In the genomic region with DNA sequence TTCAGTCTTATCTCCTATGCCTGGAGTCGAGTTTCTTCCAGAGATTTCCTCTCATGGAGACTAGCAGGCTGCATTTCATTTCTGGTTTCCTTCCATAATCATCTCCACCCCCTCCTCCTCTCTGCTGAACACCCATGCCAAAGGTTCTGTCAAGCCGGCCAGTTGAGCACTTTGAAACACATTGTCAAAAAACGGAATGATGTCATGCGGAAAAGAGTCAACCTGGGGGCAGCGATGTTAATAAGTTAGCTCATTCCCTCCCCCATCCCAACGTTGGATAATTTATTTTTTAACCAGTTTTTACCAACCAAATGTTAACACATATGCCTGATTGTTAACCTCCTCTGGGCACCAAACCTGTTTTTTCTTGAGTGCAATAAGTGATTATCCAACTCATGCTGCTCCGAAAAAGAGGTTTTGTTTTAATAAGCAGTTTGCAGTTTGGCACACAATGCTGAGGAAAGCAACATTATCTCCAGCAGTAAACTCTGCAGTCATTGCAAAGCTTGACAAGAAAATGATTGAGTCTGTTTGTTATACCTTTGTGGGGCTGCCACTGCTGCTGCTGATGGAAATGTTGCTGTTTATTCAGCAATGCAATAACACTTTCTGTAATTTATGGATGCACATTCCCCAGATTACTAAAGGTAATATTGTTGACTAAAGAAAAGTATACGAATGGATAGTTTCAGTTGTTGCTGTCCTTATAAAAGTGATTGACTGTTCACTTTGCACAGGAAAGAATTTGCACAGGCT, we compare ENCODE assay signal across 24 cellular contexts.
DNase-seq lines count a peak whose midpoint lies in the region; ATAC-seq, FAIRE-seq and TF ChIP-seq lines count a peak whose summit lies in the region.
"Had no signal": no experiment of that assay in that cellular context is flagged by ENCODE, and none has a peak within 500 bp of the region (broad histone marks: within the 10 kb centered on the region; RNA-seq: fewer than 3 reads in every experiment).

No MANE protein-coding gene starts in this region.

- H3K9ac ChIP-seq in kidney (ENCODE audit: low read length in 2 of 2) = peak overlapping the region; percentile 15 to 35
- H3K9ac ChIP-seq in neural cell (ENCODE audit: low read length) = no peak overlapping the region
- no peak overlapping the region for H3K9ac ChIP-seq in MM.1S (ENCODE audit: low read length)
- H3K9ac ChIP-seq: GM23248, SK-N-SH had no signal

- H3K9me3 ChIP-seq in body of pancreas (no peaks in the 10 kb centered on the region), kidney (ENCODE audit: control insufficient read depth in 1 of 2, low read length in 2 of 2) (no peaks in the 10 kb centered on the region), neural cell (ENCODE audit: low read length) (no peaks in the 10 kb centered on the region), MM.1S (replicated peaks; ENCODE audit: insufficient read depth, low read length) (no peaks in the 10 kb centered on the region)
- H3K9me3 ChIP-seq: gastrocnemius medialis, Peyer's patch, SK-N-SH, spleen had no signal

- H3K9me2 ChIP-seq in neural cell (ENCODE audit: insufficient read depth, low read length) (no peaks in the 10 kb centered on the region), MM.1S (replicated peaks; ENCODE audit: insufficient read depth, low read length) (no peaks in the 10 kb centered on the region)
- H3K9me2 ChIP-seq: SK-N-SH had no signal

- 26 to 31% methylated on average over 8 of the region's 8 CpGs for WGBS in body of pancreas, 2 donors

- peak; percentile 74 for ATAC-seq in body of pancreas
- ATAC-seq in GM18907 (IDR thresholded peaks at IDR 0.05; ENCODE audit: unreplicated experiment) = no peak
- ATAC-seq: activated naive CD4-positive, alpha-beta T cell treated with anti-CD3 and anti-CD28 coated beads, Interleukin-2, amount 50 U/mL, for 72 hours; gastrocnemius medialis; naive thymus-derived CD4-positive, alpha-beta T cell had no signal

- intact Hi-C loops in body of pancreas (cut with DNase I) = no loop called here
- intact Hi-C loops in kidney (cut with DNase I) = no loop called here

- peaks cover 16% of the 10 kb centered on the region for H3K4me1 ChIP-seq in body of pancreas
- H3K4me1 ChIP-seq in kidney (ENCODE audit: control insufficient read depth in 1 of 2, insufficient read depth in 1 of 2, low read depth in 1 of 2, low read length in 2 of 2) = peaks cover 13 to 25% of the 10 kb centered on the region in 2 donors
- H3K4me1 ChIP-seq in MM.1S (ENCODE audit: low read length) = no peaks in the 10 kb centered on the region
- H3K4me1 ChIP-seq: gastrocnemius medialis, Peyer's patch, spleen had no signal

- TF ChIP-seq RAD21 in neural cell (conservative IDR thresholded peaks at IDR 0.05) = no peak

- H3K4me3 ChIP-seq in body of pancreas (no peak overlapping the region), kidney (ENCODE audit: low read length in 2 of 2) (peak overlapping the region; percentile 54 to 67), neural cell (ENCODE audit: low read length) (no peak overlapping the region), MM.1S (ENCODE audit: low read length) (no peak overlapping the region)
- H3K4me3 ChIP-seq: GM23248 had no signal

- TF ChIP-seq CTCF in body of pancreas (IDR thresholded peaks at IDR 0.05) = no peak
- TF ChIP-seq CTCF in kidney (IDR thresholded peaks at IDR 0.05; ENCODE audit: borderline replicate concordance, extremely low read depth, insufficient read depth) = no peak
- TF ChIP-seq CTCF in neural cell (IDR thresholded peaks at IDR 0.05; ENCODE audit: poor library complexity, severe bottlenecking) = no peak
- no peak for TF ChIP-seq CTCF in MM.1S (IDR thresholded peaks at IDR 0.05; ENCODE audit: low read length)

- DNase-seq in HEK293T (ENCODE audit: extremely low spot score) = peak; percentile 57
- DNase-seq in body of pancreas = peak in 1 of 4 donors; percentile 51
- DNase-seq in kidney = no peak
- no peak for DNase-seq in activated CD8-positive, alpha-beta memory T cell treated with anti-CD3 and anti-CD28 coated beads, Interleukin-2, amount 50 U/mL, for 4 hours
- DNase-seq in COR-L47 (lab: John Stamatoyannopoulos, UW) = no peak
- no peak for DNase-seq in MM.1S
- DNase-seq: activated B cell treated with CpG ODN at 0.5 μM for 24 hours; activated CD4-positive, alpha-beta memory T cell treated with anti-CD3 and anti-CD28 coated beads, Interleukin-2, amount 10 ng/mL, durations not matched to agents 7 days and 5 days; activated T-cell treated with anti-CD3 and anti-CD28 coated beads, Interleukin-2, amount 50 U/mL, for 48 hours; cortex of kidney; gastrocnemius medialis; GM23248; KG1; mammary epithelial cell; naive thymus-derived CD4-positive, alpha-beta T cell; Peyer's patch; SK-N-SH; spleen; stimulated activated CD4-positive, alpha-beta T cell treated with anti-CD3 and anti-CD28 coated beads, Interleukin-4, amount 100 ng/mL, for 4 hours had no signal

- POLR2A ChIA-PET in HEK293T (lab: Yijun Ruan, JAX) = interaction anchor here (0.6 to 11.4 kb wide), 19 partner anchors 21 to 716 kb away, joined by 3 to 101 read pairs (median 4); partner anchors contain the start of gene ZNF503

- no peaks in the 10 kb centered on the region for H3K36me3 ChIP-seq in body of pancreas (replicated peaks in 1 of 2; ENCODE audit: insufficient read depth in 1 of 2, low read depth in 2 of 2)
- H3K36me3 ChIP-seq in kidney (ENCODE audit: control insufficient read depth in 1 of 2, insufficient read depth in 2 of 2, low read length in 2 of 2) = no peaks in the 10 kb centered on the region
- no peaks in the 10 kb centered on the region for H3K36me3 ChIP-seq in neural cell (ENCODE audit: insufficient read depth, low read length)
- H3K36me3 ChIP-seq in MM.1S (replicated peaks; ENCODE audit: insufficient read depth, low read length) = no peaks in the 10 kb centered on the region
- H3K36me3 ChIP-seq: gastrocnemius medialis, Peyer's patch, spleen had no signal

- CTCF ChIA-PET in HEK293T (lab: Yijun Ruan, JAX) = interaction anchor here (0.5 to 2.2 kb wide), 15 partner anchors 12 to 711 kb away, joined by 3 to 9 read pairs (median 3); partner anchors contain the start of gene ZNF503

- H2AFZ ChIP-seq in neural cell (ENCODE audit: low read depth, low read length) = no peak overlapping the region
- no peak overlapping the region for H2AFZ ChIP-seq in MM.1S (ENCODE audit: low read length)
- H2AFZ ChIP-seq: GM23248 had no signal

- TF ChIP-seq EP300 in neural cell (conservative IDR thresholded peaks at IDR 0.05; ENCODE audit: poor library complexity, severe bottlenecking) = peak; percentile 82

- H4K20me1 ChIP-seq in neural cell (ENCODE audit: insufficient read depth) (no peaks in the 10 kb centered on the region), MM.1S (ENCODE audit: insufficient read depth, low read length) (no peaks in the 10 kb centered on the region)

- no peaks in the 10 kb centered on the region for H3K27me3 ChIP-seq in body of pancreas
- H3K27me3 ChIP-seq in neural cell (ENCODE audit: insufficient read depth, low read depth, low read length) = no peaks in the 10 kb centered on the region
- H3K27me3 ChIP-seq in MM.1S (replicated peaks; ENCODE audit: insufficient read depth, low read length) = no peaks in the 10 kb centered on the region
- H3K27me3 ChIP-seq: gastrocnemius medialis, Peyer's patch, spleen had no signal

- H3K4me2 ChIP-seq in neural cell (ENCODE audit: low read length) (peak overlapping the region; percentile 30), MM.1S (ENCODE audit: low read depth, low read length) (no peak overlapping the region)
- H3K4me2 ChIP-seq: SK-N-SH had no signal

- H3F3A ChIP-seq in neural cell (ENCODE audit: insufficient read depth, low read length, poor library complexity, severe bottlenecking) (peaks cover 14% of the 10 kb centered on the region), MM.1S (ENCODE audit: insufficient read depth, low read length) (no peaks in the 10 kb centered on the region)

- TF ChIP-seq POLR2A in body of pancreas (IDR thresholded peaks at IDR 0.05) = no peak

- H3K79me2 ChIP-seq in neural cell (replicated peaks; ENCODE audit: insufficient read depth, low read length) = no peaks in the 10 kb centered on the region
- no peaks in the 10 kb centered on the region for H3K79me2 ChIP-seq in MM.1S (ENCODE audit: low read length)

- H3K27ac ChIP-seq in body of pancreas (peak overlapping the region; percentile 30 to 57 (median 50)), kidney (ENCODE audit: low read depth in 2 of 2, low read length in 2 of 2) (peak overlapping the region; percentile 55 to 66), neural cell (ENCODE audit: low read length) (peak overlapping the region; percentile 10), MM.1S (ENCODE audit: low read length) (no peak overlapping the region)
- H3K27ac ChIP-seq: C4-2B, epithelial cell of prostate, gastrocnemius medialis, GM23248, Peyer's patch, spleen had no signal

- peak; percentile 92 for FAIRE-seq in kidney (lab: Jason Lieb, UNC)

TF ChIP-seq in HEK293T, 16 proteins besides CTCF, POLR2A, EP300 and RAD21 (continues in another document):
- TF ChIP-seq, protein P1, sequence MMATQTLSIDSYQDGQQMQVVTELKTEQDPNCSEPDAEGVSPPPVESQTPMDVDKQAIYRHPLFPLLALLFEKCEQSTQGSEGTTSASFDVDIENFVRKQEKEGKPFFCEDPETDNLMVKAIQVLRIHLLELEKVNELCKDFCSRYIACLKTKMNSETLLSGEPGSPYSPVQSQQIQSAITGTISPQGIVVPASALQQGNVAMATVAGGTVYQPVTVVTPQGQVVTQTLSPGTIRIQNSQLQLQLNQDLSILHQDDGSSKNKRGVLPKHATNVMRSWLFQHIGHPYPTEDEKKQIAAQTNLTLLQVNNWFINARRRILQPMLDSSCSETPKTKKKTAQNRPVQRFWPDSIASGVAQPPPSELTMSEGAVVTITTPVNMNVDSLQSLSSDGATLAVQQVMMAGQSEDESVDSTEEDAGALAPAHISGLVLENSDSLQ (IDR thresholded peaks at IDR 0.05) = peak; percentile 98
- no peak; the same call in 1 of the 2 replicates for TF ChIP-seq BHLHE40 (IDR thresholded peaks at IDR 0.05; ENCODE audit: borderline replicate concordance)
- peak; percentile 71; the same call in 1 of the 2 replicates for TF ChIP-seq FOXM1 (IDR thresholded peaks at IDR 0.05; ENCODE audit: borderline replicate concordance)
- TF ChIP-seq FOXA1 (IDR thresholded peaks at IDR 0.05) = peak; percentile 96

TF ChIP-seq in neural cell, 6 proteins besides CTCF, POLR2A, EP300 and RAD21 (continues in another document):
- TF ChIP-seq EZH2 (IDR thresholded peaks at IDR 0.05; ENCODE audit: borderline replicate concordance, insufficient read depth, low read length, poor library complexity, severe bottlenecking) (no peak), SMC3 (conservative IDR thresholded peaks at IDR 0.05; ENCODE audit: poor library complexity) (no peak), MXI1 (conservative IDR thresholded peaks at IDR 0.05; ENCODE audit: poor library complexity, severe bottlenecking) (no peak), TAF1 (IDR thresholded peaks at IDR 0.05; ENCODE audit: low read depth) (no peak), POLR2AphosphoS5 (IDR thresholded peaks at IDR 0.05) (peak; percentile 60)

Comparison
In these comparisons a context has a peak if more than half of its experiments do, and no peak if none do; other contexts are left out.
1. H3K4me3 ChIP-seq: peak in kidney (2 of 2); none in body of pancreas (0 of 2), neural cell (single experiment) and MM.1S (single experiment).
2. H3K9ac ChIP-seq: peak in kidney (2 of 2); none in neural cell (single experiment) and MM.1S (single experiment).